ENCODE assay signal across 15 cellular contexts in genomic region chr2:160375037-160375436, GRCh38.
DNase-seq lines count a peak whose midpoint lies in the region; ATAC-seq and TF ChIP-seq lines count a peak whose summit lies in the region.
"Had no signal": no experiment of that assay in that cellular context is flagged by ENCODE, and none has a peak within 500 bp of the region (broad histone marks: within the 10 kb centered on the region; RNA-seq: fewer than 3 reads in every experiment).

No MANE protein-coding gene starts in this region.

- 67 to 88% (median 70%) methylated on average over 4 of the region's 4 CpGs for WGBS in adipose tissue, 3 donors
- 60 to 74% methylated on average over 1 to 4 of the region's 4 CpGs for whole genome bisulfite sequencing in gastroesophageal sphincter (ENCODE audit: low coverage in 1 of 2), 2 donors
- WGBS in sigmoid colon, 2 donors = 91% methylated on average over 4 of the region's 4 CpGs

- H3K9me3 ChIP-seq in gastroesophageal sphincter (no peaks in the 10 kb centered on the region), sigmoid colon (no peaks in the 10 kb centered on the region)
- H3K9me3 ChIP-seq: right lobe of liver had no signal

- TF ChIP-seq POLR2A in gastroesophageal sphincter (IDR thresholded peaks at IDR 0.05) (no peak), sigmoid colon (IDR thresholded peaks at IDR 0.05) (no peak)

- DNase-seq in EL (peak; percentile 85), sigmoid colon (no peak), COR-L47 (lab: John Stamatoyannopoulos, UW) (no peak), epidermal melanocyte (ENCODE audit: insufficient read length, low spot score) (no peak)
- no peak for DNase-seq in stimulated activated CD4-positive, alpha-beta T cell treated with anti-CD3 and anti-CD28 coated beads, Interleukin-2, amount 100 ng/mL, for 48 hours
- DNase-seq: activated CD4-positive, CD25-positive, alpha-beta regulatory T cell treated with anti-CD3 and anti-CD28 coated beads, Interleukin-2, amount 50 U/mL, for 72 hours; activated effector memory CD4-positive, alpha-beta T cell treated with Interleukin-2 at 50 U/mL for 16 hours; CD8-positive, alpha-beta memory T cell; glutamatergic neuron; NCI-H146; NCI-H774; right lobe of liver had no signal

- H3K4me3 ChIP-seq in gastroesophageal sphincter (no peak overlapping the region), sigmoid colon (no peak overlapping the region)
- H3K4me3 ChIP-seq: right lobe of liver had no signal

- H3K4me1 ChIP-seq in gastroesophageal sphincter (peaks cover 51 to 100% (median 65%) of the 10 kb centered on the region in 3 donors), sigmoid colon (peaks cover 0 to 100% (median 99%) of the 10 kb centered on the region in 4 donors)

- no peak for TF ChIP-seq EP300 in gastroesophageal sphincter (IDR thresholded peaks at IDR 0.05)
- TF ChIP-seq EP300 in sigmoid colon (IDR thresholded peaks at IDR 0.05) = no peak

- H3K27ac ChIP-seq in adipose tissue (ENCODE audit: low read depth, low read length) = peak overlapping the region; percentile 78
- peak overlapping the region; percentile 12 to 61 (median 37) for H3K27ac ChIP-seq in gastroesophageal sphincter
- peak overlapping the region; percentile 24 to 69 (median 56) for H3K27ac ChIP-seq in sigmoid colon

- no peaks in the 10 kb centered on the region for H3K27me3 ChIP-seq in gastroesophageal sphincter
- no peaks in the 10 kb centered on the region for H3K27me3 ChIP-seq in sigmoid colon
- H3K27me3 ChIP-seq: right lobe of liver had no signal

- H3K36me3 ChIP-seq in gastroesophageal sphincter = no peaks in the 10 kb centered on the region
- no peaks in the 10 kb centered on the region for H3K36me3 ChIP-seq in sigmoid colon
- H3K36me3 ChIP-seq: right lobe of liver had no signal

- TF ChIP-seq CTCF in gastroesophageal sphincter (IDR thresholded peaks at IDR 0.05) = no peak
- TF ChIP-seq CTCF in sigmoid colon (IDR thresholded peaks at IDR 0.05) = no peak

- ATAC-seq in gastroesophageal sphincter (no peak), HG03565 (IDR thresholded peaks at IDR 0.05; ENCODE audit: unreplicated experiment) (no peak)

- intact Hi-C loops in sigmoid colon (cut with DNase I) = no loop called here
